Comparison of ENCODE assay signal across 11 cellular contexts in the genomic region with DNA sequence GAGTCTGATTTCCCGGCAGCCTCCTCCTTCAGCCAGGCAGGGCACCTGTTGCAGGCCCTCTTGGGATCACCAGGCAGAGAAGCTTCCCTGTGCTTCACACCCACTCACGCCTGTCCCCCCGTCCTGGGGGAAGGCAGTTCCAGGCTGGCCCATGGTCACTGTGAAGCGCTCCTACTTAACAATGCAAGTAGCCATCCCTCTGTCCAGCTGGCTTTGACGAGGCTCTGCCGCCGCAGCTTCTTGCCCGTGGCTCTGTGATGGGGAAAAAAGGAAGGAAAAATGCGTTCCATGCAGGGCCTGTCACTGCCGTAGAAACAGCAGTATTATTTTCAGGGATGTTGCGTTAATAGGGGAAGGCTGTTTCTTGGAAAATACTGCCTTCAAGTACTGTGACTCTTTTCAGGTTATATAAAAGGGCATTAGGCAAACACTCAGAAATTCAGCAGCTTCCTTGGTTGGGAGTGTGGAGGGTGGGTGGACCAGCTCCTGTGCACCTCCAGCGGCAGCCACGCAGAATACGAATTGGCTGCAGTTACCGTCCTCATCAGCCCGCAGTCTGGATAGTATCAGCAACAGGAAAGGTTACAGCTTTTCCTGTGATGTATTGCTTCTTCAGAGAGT.
A peak's percentile ranks its signal among the peaks of the same experiment; 100 is the strongest.
DNase-seq lines count a peak whose midpoint lies in the region; ATAC-seq and TF ChIP-seq lines count a peak whose summit lies in the region.
"Had no signal": no experiment of that assay in that cellular context is flagged by ENCODE, and none has a peak within 500 bp of the region (broad histone marks: within the 10 kb centered on the region; RNA-seq: fewer than 3 reads in every experiment).

No MANE protein-coding gene starts in this region.

- TF ChIP-seq CTCF in AG09309 (IDR thresholded peaks at IDR 0.05; ENCODE audit: control insufficient read depth, insufficient read depth, low read depth, low read length, missing control alignments) (peak; percentile 76), WTC11 (IDR thresholded peaks at IDR 0.05) (no peak), ovary (IDR thresholded peaks at IDR 0.05) (peak; percentile 78 to 87 (median 78))

- H3K4me3 ChIP-seq in AG09309 (ENCODE audit: control insufficient read depth, low read depth, low read length) (no peak overlapping the region; the same call in none of the 2 replicates), ovary (peak overlapping the region; percentile 14)

- H3K4me1 Mint-ChIP-seq in WTC11 = peaks cover 30% of the 10 kb centered on the region

- TF ChIP-seq POLR2A in ovary (IDR thresholded peaks at IDR 0.05) = no peak

- ATAC-seq in WTC11 (no peak), HG03354 (IDR thresholded peaks at IDR 0.05; ENCODE audit: poor library complexity, severe bottlenecking, unreplicated experiment) (no peak)

- CTCF ChIA-PET in WTC11 (lab: Charles Lee) = interaction anchor here (1.4 kb wide), 1 partner anchor 10 kb away, joined by 7 read pairs; no protein-coding TSS in a partner anchor

- H3K9me3 Mint-ChIP-seq in WTC11 = peaks cover 9% of the 10 kb centered on the region; the same call in 1 of the 2 replicates

- no peak for TF ChIP-seq EP300 in ovary (IDR thresholded peaks at IDR 0.05)

- POLR2A ChIA-PET in WTC11 (lab: Charles Lee) = no interaction called here

- peaks cover under 1% of the 10 kb centered on the region; the same call in 1 of the 2 replicates for H3K36me3 Mint-ChIP-seq in WTC11
- H3K36me3 Mint-ChIP-seq: CD4-positive, CD25-positive, alpha-beta regulatory T cell had no signal

- WGBS in ovary, 3 donors = 14 to 21% (median 16%) methylated on average over 16 of the region's 16 CpGs

- intact Hi-C loops in head of caudate nucleus (cut with DNase I) (no loop called here), ovary (cut with DNase I) (loop anchor here in 1 of 4 donors (5.0 kb wide), 1 partner anchor 45 kb away; no protein-coding TSS in a partner anchor)

- DNase-seq in AG09309 (ENCODE audit: low read depth) (peak; percentile 41), WTC11 (ENCODE audit: low spot score) (no peak), head of caudate nucleus (peak; percentile 39 to 91 (median 70)), ovary (peak; percentile 74 to 81 (median 79)), HT-29 (ENCODE audit: low spot score) (no peak), MV-4-11 (lab: John Stamatoyannopoulos, UW) (no peak), DMS114 treated with DMSO at 0.1 percent for 48 hours (lab: John Stamatoyannopoulos, UW; ENCODE audit: unreplicated experiment) (no peak)
- DNase-seq: CD4-positive, CD25-positive, alpha-beta regulatory T cell; effector CD4-positive, alpha-beta T cell had no signal

- H3K27ac Mint-ChIP-seq in WTC11 = peak overlapping the region; percentile 69
- H3K27ac Mint-ChIP-seq: CD4-positive, CD25-positive, alpha-beta regulatory T cell; IgD-negative memory B cell had no signal

- peaks cover 5% of the 10 kb centered on the region for H3K4me1 ChIP-seq in ovary (ENCODE audit: insufficient read depth)

- H3K9me3 ChIP-seq in ovary = no peaks in the 10 kb centered on the region

- no peak overlapping the region for H3K4me3 Mint-ChIP-seq in WTC11
- H3K4me3 Mint-ChIP-seq: CD4-positive, CD25-positive, alpha-beta regulatory T cell; IgD-negative memory B cell had no signal

- H3K27me3 Mint-ChIP-seq in WTC11 (ENCODE audit: low read depth) = no peaks in the 10 kb centered on the region
- H3K27me3 Mint-ChIP-seq: IgD-negative memory B cell had no signal

- peak overlapping the region; percentile 75 to 91 for H3K27ac ChIP-seq in ovary

- H3K27me3 ChIP-seq in ovary = no peaks in the 10 kb centered on the region

- H3K36me3 ChIP-seq in ovary = no peaks in the 10 kb centered on the region

TF ChIP-seq in WTC11, 78 proteins besides CTCF, POLR2A, EP300 and RAD21 (continues in another document):
- TF ChIP-seq OVOL2 (CRISPR knock-in tag; IDR thresholded peaks at IDR 0.05; ENCODE audit: borderline replicate concordance) (no peak), ZNF263 (CRISPR knock-in tag; IDR thresholded peaks at IDR 0.05; ENCODE audit: low read depth) (no peak), JAZF1 (CRISPR knock-in tag; IDR thresholded peaks at IDR 0.05) (no peak), CBFB (CRISPR knock-in tag; IDR thresholded peaks at IDR 0.05; ENCODE audit: low read depth) (no peak), ZNF396 (CRISPR knock-in tag; IDR thresholded peaks at IDR 0.05; ENCODE audit: borderline replicate concordance) (no peak)
- TF ChIP-seq, protein P1, sequence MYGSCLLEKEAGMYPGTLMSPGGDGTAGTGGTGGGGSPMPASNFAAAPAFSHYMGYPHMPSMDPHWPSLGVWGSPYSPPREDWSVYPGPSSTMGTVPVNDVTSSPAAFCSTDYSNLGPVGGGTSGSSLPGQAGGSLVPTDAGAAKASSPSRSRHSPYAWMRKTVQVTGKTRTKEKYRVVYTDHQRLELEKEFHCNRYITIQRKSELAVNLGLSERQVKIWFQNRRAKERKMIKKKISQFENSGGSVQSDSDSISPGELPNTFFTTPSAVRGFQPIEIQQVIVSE (CRISPR knock-in tag; IDR thresholded peaks at IDR 0.05; ENCODE audit: borderline replicate concordance) = no peak
- TF ChIP-seq, protein P2, sequence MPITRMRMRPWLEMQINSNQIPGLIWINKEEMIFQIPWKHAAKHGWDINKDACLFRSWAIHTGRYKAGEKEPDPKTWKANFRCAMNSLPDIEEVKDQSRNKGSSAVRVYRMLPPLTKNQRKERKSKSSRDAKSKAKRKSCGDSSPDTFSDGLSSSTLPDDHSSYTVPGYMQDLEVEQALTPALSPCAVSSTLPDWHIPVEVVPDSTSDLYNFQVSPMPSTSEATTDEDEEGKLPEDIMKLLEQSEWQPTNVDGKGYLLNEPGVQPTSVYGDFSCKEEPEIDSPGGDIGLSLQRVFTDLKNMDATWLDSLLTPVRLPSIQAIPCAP (CRISPR knock-in tag; IDR thresholded peaks at IDR 0.05) = no peak
- TF ChIP-seq, protein P3, sequence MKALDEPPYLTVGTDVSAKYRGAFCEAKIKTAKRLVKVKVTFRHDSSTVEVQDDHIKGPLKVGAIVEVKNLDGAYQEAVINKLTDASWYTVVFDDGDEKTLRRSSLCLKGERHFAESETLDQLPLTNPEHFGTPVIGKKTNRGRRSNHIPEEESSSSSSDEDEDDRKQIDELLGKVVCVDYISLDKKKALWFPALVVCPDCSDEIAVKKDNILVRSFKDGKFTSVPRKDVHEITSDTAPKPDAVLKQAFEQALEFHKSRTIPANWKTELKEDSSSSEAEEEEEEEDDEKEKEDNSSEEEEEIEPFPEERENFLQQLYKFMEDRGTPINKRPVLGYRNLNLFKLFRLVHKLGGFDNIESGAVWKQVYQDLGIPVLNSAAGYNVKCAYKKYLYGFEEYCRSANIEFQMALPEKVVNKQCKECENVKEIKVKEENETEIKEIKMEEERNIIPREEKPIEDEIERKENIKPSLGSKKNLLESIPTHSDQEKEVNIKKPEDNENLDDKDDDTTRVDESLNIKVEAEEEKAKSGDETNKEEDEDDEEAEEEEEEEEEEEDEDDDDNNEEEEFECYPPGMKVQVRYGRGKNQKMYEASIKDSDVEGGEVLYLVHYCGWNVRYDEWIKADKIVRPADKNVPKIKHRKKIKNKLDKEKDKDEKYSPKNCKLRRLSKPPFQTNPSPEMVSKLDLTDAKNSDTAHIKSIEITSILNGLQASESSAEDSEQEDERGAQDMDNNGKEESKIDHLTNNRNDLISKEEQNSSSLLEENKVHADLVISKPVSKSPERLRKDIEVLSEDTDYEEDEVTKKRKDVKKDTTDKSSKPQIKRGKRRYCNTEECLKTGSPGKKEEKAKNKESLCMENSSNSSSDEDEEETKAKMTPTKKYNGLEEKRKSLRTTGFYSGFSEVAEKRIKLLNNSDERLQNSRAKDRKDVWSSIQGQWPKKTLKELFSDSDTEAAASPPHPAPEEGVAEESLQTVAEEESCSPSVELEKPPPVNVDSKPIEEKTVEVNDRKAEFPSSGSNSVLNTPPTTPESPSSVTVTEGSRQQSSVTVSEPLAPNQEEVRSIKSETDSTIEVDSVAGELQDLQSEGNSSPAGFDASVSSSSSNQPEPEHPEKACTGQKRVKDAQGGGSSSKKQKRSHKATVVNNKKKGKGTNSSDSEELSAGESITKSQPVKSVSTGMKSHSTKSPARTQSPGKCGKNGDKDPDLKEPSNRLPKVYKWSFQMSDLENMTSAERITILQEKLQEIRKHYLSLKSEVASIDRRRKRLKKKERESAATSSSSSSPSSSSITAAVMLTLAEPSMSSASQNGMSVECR (CRISPR knock-in tag; IDR thresholded peaks at IDR 0.05; ENCODE audit: borderline replicate concordance) = no peak
- TF ChIP-seq, protein P4, sequence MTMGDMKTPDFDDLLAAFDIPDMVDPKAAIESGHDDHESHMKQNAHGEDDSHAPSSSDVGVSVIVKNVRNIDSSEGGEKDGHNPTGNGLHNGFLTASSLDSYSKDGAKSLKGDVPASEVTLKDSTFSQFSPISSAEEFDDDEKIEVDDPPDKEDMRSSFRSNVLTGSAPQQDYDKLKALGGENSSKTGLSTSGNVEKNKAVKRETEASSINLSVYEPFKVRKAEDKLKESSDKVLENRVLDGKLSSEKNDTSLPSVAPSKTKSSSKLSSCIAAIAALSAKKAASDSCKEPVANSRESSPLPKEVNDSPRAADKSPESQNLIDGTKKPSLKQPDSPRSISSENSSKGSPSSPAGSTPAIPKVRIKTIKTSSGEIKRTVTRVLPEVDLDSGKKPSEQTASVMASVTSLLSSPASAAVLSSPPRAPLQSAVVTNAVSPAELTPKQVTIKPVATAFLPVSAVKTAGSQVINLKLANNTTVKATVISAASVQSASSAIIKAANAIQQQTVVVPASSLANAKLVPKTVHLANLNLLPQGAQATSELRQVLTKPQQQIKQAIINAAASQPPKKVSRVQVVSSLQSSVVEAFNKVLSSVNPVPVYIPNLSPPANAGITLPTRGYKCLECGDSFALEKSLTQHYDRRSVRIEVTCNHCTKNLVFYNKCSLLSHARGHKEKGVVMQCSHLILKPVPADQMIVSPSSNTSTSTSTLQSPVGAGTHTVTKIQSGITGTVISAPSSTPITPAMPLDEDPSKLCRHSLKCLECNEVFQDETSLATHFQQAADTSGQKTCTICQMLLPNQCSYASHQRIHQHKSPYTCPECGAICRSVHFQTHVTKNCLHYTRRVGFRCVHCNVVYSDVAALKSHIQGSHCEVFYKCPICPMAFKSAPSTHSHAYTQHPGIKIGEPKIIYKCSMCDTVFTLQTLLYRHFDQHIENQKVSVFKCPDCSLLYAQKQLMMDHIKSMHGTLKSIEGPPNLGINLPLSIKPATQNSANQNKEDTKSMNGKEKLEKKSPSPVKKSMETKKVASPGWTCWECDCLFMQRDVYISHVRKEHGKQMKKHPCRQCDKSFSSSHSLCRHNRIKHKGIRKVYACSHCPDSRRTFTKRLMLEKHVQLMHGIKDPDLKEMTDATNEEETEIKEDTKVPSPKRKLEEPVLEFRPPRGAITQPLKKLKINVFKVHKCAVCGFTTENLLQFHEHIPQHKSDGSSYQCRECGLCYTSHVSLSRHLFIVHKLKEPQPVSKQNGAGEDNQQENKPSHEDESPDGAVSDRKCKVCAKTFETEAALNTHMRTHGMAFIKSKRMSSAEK (CRISPR knock-in tag; IDR thresholded peaks at IDR 0.05; ENCODE audit: borderline replicate concordance) = no peak

Comparison
In these comparisons a context has a peak if more than half of its experiments do, and no peak if none do; other contexts are left out.
1. DNase-seq: peak in AG09309 (single experiment), head of caudate nucleus (42 of 42) and ovary (5 of 5); none in WTC11 (single experiment), HT-29 (single experiment), MV-4-11 (single experiment) and DMS114 treated with DMSO at 0.1 percent for 48 hours (single experiment).